ENCODE assay signal across 8 cellular contexts in genomic region chr18:74963820-74964446, GRCh38.
DNase-seq lines count a peak whose midpoint lies in the region; ATAC-seq, FAIRE-seq and TF ChIP-seq lines count a peak whose summit lies in the region.

No MANE protein-coding gene starts in this region.

- peak; percentile 71 for FAIRE-seq in GM19239 (lab: Jason Lieb, UNC)

- H3K4me1 Mint-ChIP-seq in Caco-2 (ENCODE audit: low read depth, unreplicated experiment) (no peaks in the 10 kb centered on the region), endodermal cell (no peaks in the 10 kb centered on the region), natural killer cell (peaks cover 5 to 23% of the 10 kb centered on the region in 2 donors)

- H3K4me3 ChIP-seq in Caco-2 (ENCODE audit: low read depth, low read length) (no peak overlapping the region), endodermal cell (ENCODE audit: low read length) (no peak overlapping the region)

- CTCF ChIA-PET in Caco-2 (lab: Charles Lee) = no interaction called here

- H3K9ac ChIP-seq in endodermal cell (ENCODE audit: extremely low read depth, low read length, poor library complexity, severe bottlenecking) = no peak overlapping the region

- H3K9me3 Mint-ChIP-seq in Caco-2 (ENCODE audit: unreplicated experiment) (no peaks in the 10 kb centered on the region), endodermal cell (peaks cover 4% of the 10 kb centered on the region), natural killer cell (no peaks in the 10 kb centered on the region)

- POLR2A ChIA-PET in Caco-2 (lab: Charles Lee) = no interaction called here

- H3K27me3 ChIP-seq in Caco-2 (replicated peaks; ENCODE audit: control insufficient read depth, insufficient read depth, low read length) (no peaks in the 10 kb centered on the region), endodermal cell (ENCODE audit: control insufficient read depth, insufficient read depth, low read length, poor library complexity, severe bottlenecking) (no peaks in the 10 kb centered on the region)

- BruUV-seq in Caco-2 (replicated peaks; lab: Mats Ljungman, UMichigan) = no TSS peak

- H3K27ac ChIP-seq in endodermal cell (ENCODE audit: low read depth, low read length) = no peak overlapping the region

- H3K27me3 Mint-ChIP-seq in Caco-2 (ENCODE audit: insufficient read depth, unreplicated experiment) (no peaks in the 10 kb centered on the region), endodermal cell (ENCODE audit: insufficient read depth) (no peaks in the 10 kb centered on the region), natural killer cell (ENCODE audit: low read depth in 2 of 2) (no peaks in the 10 kb centered on the region)

- intact Hi-C loops in Caco-2 (cut with micrococcal nuclease; ENCODE audit: unreplicated experiment) = loop anchor here (5.0 kb wide), 2 partner anchors 67 to 312 kb away; no protein-coding TSS in a partner anchor
- intact Hi-C loops in natural killer cell (cut with micrococcal nuclease) = no loop called here

- H3K4me1 ChIP-seq in Caco-2 (no peaks in the 10 kb centered on the region), endodermal cell (ENCODE audit: control insufficient read depth, insufficient read depth, low read length) (no peaks in the 10 kb centered on the region)

- H3K9me3 ChIP-seq in Caco-2 (no peaks in the 10 kb centered on the region), endodermal cell (ENCODE audit: control insufficient read depth, low read length) (no peaks in the 10 kb centered on the region)

- 36 to 46% methylated on average over 6 to 7 of the region's 7 CpGs for WGBS in endodermal cell (ENCODE audit: insufficient coverage in 1 of 2, insufficient read length in 1 of 2), 2 experiments

- DNase-seq in Caco-2 (peak; percentile 17 to 26), GM19239 (ENCODE audit: insufficient read length, low spot score) (peak; percentile 16), NCI-H748 (lab: John Stamatoyannopoulos, UW; ENCODE audit: unreplicated experiment) (peak; percentile 91), endodermal cell (peak; percentile 74), natural killer cell (no peak), T1000 (lab: John Stamatoyannopoulos, UW) (no peak)
- DNase-seq in NK-92 treated with Interleukin-12 subunit alpha and Interleukin-12 subunit beta, amount 100 ng/mL, for 24 hours (lab: John Stamatoyannopoulos, UW) = no peak

- ATAC-seq in HG03342 (IDR thresholded peaks at IDR 0.05; ENCODE audit: unreplicated experiment) (peak; percentile 70), natural killer cell (peak in 2 of 3 donors; percentile 44 to 45)

- H3K36me3 Mint-ChIP-seq in Caco-2 (ENCODE audit: insufficient read depth, unreplicated experiment) (no peaks in the 10 kb centered on the region), endodermal cell (ENCODE audit: low read depth) (peaks cover 4% of the 10 kb centered on the region), natural killer cell (no peaks in the 10 kb centered on the region)

- H3K27ac Mint-ChIP-seq in Caco-2 (ENCODE audit: unreplicated experiment) (no peak overlapping the region), endodermal cell (no peak overlapping the region), natural killer cell (no peak overlapping the region)

- H3K4me3 Mint-ChIP-seq in Caco-2 (ENCODE audit: unreplicated experiment) (no peak overlapping the region), endodermal cell (no peak overlapping the region), natural killer cell (no peak overlapping the region)

- peak in 1 of 2 experiments; percentile 9 for TF ChIP-seq CTCF in Caco-2 (IDR thresholded peaks at IDR 0.05; ENCODE audit: insufficient read depth in 1 of 2, low read depth in 1 of 2, low read length in 1 of 2, severe bottlenecking in 1 of 2, unreplicated experiment in 1 of 2)
- peak; percentile 75 for TF ChIP-seq CTCF in endodermal cell (conservative IDR thresholded peaks at IDR 0.05)
- no peak for TF ChIP-seq CTCF in natural killer cell (IDR thresholded peaks at IDR 0.05)

- no peaks in the 10 kb centered on the region for H3K36me3 ChIP-seq in Caco-2 (ENCODE audit: control insufficient read depth, insufficient read depth, low read length)
- H3K36me3 ChIP-seq in endodermal cell (ENCODE audit: control insufficient read depth, insufficient read depth, low read length) = no peaks in the 10 kb centered on the region

Comparison
In these comparisons a context has a peak if more than half of its experiments do, and no peak if none do; other contexts are left out.
1. DNase-seq: peak in Caco-2 (2 of 2), GM19239 (single experiment), NCI-H748 (single experiment) and endodermal cell (single experiment); none in natural killer cell (single experiment), NK-92 treated with Interleukin-12 subunit alpha and Interleukin-12 subunit beta, amount 100 ng/mL, for 24 hours (single experiment) and T1000 (single experiment).